8 cellular contexts compared by ENCODE assay signal in genomic region chr1:110209715-110210603, GRCh38. TPM values are rescaled to one million over a fixed set of nuclear protein-coding genes. Genes with fewer than 3 reads are reported as not detected.
DNase-seq lines count a peak whose midpoint lies in the region; ATAC-seq and TF ChIP-seq lines count a peak whose summit lies in the region.

TSS of gene KCNC4 (plus strand) at chr1:110210314. CDS start at chr1:110211500, 1,186 bp downstream.

- H3K9me3 ChIP-seq in gastroesophageal sphincter (no peaks in the 10 kb centered on the region), neutrophil (no peaks in the 10 kb centered on the region), subcutaneous abdominal adipose tissue (ENCODE audit: control insufficient read depth in 5 of 5, low read length in 5 of 5) (no peaks in the 10 kb centered on the region)

- H3K27me3 ChIP-seq in gastroesophageal sphincter (no peaks in the 10 kb centered on the region), neutrophil (peaks cover 44% of the 10 kb centered on the region), subcutaneous abdominal adipose tissue (ENCODE audit: control insufficient read depth in 5 of 5, insufficient read depth in 4 of 5, low read length in 5 of 5) (peaks cover 0 to 4% (median 0%) of the 10 kb centered on the region in 5 donors)

- peak in 1 of 2 donors; percentile 49 for TF ChIP-seq POLR2A in gastroesophageal sphincter (IDR thresholded peaks at IDR 0.05)

- in situ Hi-C loops in SK-MEL-5 (cut with HindIII; ENCODE audit: low pct_unique_long_range_greater_than_20kb, low sequenced_read_pairs), result no loop called here

- peak; percentile 95 for ATAC-seq in gastroesophageal sphincter

- TF ChIP-seq CTCF in gastroesophageal sphincter (IDR thresholded peaks at IDR 0.05) (peak in 2 of 4 experiments; percentile 27 to 29), neutrophil (IDR thresholded peaks at IDR 0.05) (peak; percentile 53)

- H3K36me3 ChIP-seq in gastroesophageal sphincter (no peaks in the 10 kb centered on the region), neutrophil (no peaks in the 10 kb centered on the region), subcutaneous abdominal adipose tissue (ENCODE audit: control insufficient read depth in 5 of 5, insufficient read depth in 5 of 5, low read length in 5 of 5) (no peaks in the 10 kb centered on the region)

- peaks cover 0 to 62% (median 14%) of the 10 kb centered on the region in 3 donors for H3K4me1 ChIP-seq in gastroesophageal sphincter
- H3K4me1 ChIP-seq in neutrophil (ENCODE audit: control insufficient read depth in 1 of 2, insufficient read depth in 1 of 2, low read depth in 1 of 2, low read length in 1 of 2), result peaks cover 27 to 31% of the 10 kb centered on the region in 2 experiments
- H3K4me1 ChIP-seq in subcutaneous abdominal adipose tissue (ENCODE audit: control insufficient read depth in 5 of 5, insufficient read depth in 5 of 5, low read length in 5 of 5), result peaks cover 0 to 49% (median 35%) of the 10 kb centered on the region in 5 donors

- peak within 1 kb of the TSS in 4 of 5 donors; percentile 24 to 83 (median 59) for H3K9ac ChIP-seq in subcutaneous abdominal adipose tissue (ENCODE audit: low read length in 5 of 5)

- DNase-seq in Daoy (ENCODE audit: low read depth) (peak; percentile 97), GOT3 (lab: John Stamatoyannopoulos, UW) (peak; percentile 17), LHCN-M2 (ENCODE audit: low read depth) (peak; percentile 21), SK-MEL-5 (ENCODE audit: low read depth, low spot score) (peak; percentile 82)
- DNase-seq in activated naive CD4-positive, alpha-beta T cell treated with Interleukin-2 at 50 U/mL for 16 hours, result peak; percentile 92

- peak within 1 kb of the TSS; percentile 43 to 94 for H3K4me3 ChIP-seq in gastroesophageal sphincter
- peak within 1 kb of the TSS; percentile 66 to 81 for H3K4me3 ChIP-seq in neutrophil (ENCODE audit: low read depth in 1 of 2, low read length in 1 of 2)
- peak within 1 kb of the TSS; percentile 54 to 75 (median 69) for H3K4me3 ChIP-seq in subcutaneous abdominal adipose tissue (ENCODE audit: low read depth in 1 of 5, low read length in 5 of 5)

- peak within 1 kb of the TSS; percentile 29 to 86 (median 85) for H3K27ac ChIP-seq in gastroesophageal sphincter
- peak within 1 kb of the TSS; percentile 74 for H3K27ac ChIP-seq in neutrophil
- peak within 1 kb of the TSS; percentile 67 for H3K27ac ChIP-seq in subcutaneous abdominal adipose tissue (ENCODE audit: low read depth, low read length)

- no peak for TF ChIP-seq EP300 in gastroesophageal sphincter (IDR thresholded peaks at IDR 0.05)

- 27 to 33% methylated on average over 3 of the region's 103 CpGs for WGBS in gastroesophageal sphincter (ENCODE audit: low coverage in 1 of 2), 2 donors

RNA-seq across cellular contexts. Expression of gene KCNC4, which starts in this region (rescaled TPM):
- 5.1 and 5.5 TPM in 2 replicates for total RNA-seq in Daoy (2014; rRNA removed; shearing (Covaris generic))
- total RNA-seq in LHCN-M2 (2014; rRNA removed) (0.46 and 0.51 TPM in 2 replicates), gastroesophageal sphincter (10 to 100 TPM in 3 of 4 donors, 1 to 10 TPM in 1; 9.0 to 16.0 (median 13.4) TPM)
- 0.36 TPM for polyA plus RNA-seq in LHCN-M2 (2012)
- 1.8 and 2.7 TPM in 2 replicates for total RNA-seq in SK-MEL-5 (2014; rRNA removed; shearing (Covaris generic))
- polyA plus RNA-seq in SK-MEL-5 (2015; cell fraction: cytosol; rRNA removed), result 5.5 and 11.5 TPM in 2 replicates
- 8.8 and 16.6 TPM in 2 replicates for polyA plus RNA-seq in SK-MEL-5 (2015; cell fraction: nucleus; rRNA removed)

Comparison
In these comparisons a context has a peak if more than half of its experiments do, and no peak if none do; other contexts are left out.
1. Peak in every context shown above with its lines: DNase-seq, ATAC-seq, H3K4me3 ChIP-seq and H3K27ac ChIP-seq.
2. Peak in DNase-seq in LHCN-M2; RNA of the gene not detected or under 1 TPM.
3. DNase-seq: peak in every context shown above with its lines; median percentile 97 in Daoy; 92 in activated naive CD4-positive, alpha-beta T cell treated with Interleukin-2 at 50 U/mL for 16 hours; 82 in SK-MEL-5; 21 in LHCN-M2; 17 in GOT3.